18 cellular contexts compared by ENCODE assay signal in the genomic region with DNA sequence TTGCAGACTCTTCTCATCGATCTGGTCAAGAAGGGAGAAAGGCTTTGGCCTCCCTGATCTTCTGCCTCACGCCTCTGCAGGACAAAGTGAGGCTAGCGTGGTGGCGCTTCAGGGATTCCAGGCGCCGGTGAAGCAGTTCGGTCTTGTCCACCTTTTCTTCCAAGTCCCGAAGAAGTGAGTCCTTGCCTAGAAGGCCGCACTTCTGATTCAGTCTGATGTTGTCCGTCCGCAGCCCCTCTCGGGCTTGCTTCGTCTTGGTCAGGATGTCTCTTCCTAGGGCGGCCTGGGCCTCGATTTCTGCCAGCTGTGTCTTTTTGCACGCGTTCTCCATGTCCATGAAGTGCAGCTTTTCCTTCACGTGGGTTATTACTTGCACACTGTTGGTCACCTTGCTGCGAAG. TPM values are rescaled to one million over a fixed set of nuclear protein-coding genes. Genes with fewer than 3 reads are reported as not detected.
DNase-seq lines count a peak whose midpoint lies in the region; ATAC-seq lines count a peak whose summit lies in the region.
"Had no signal": no experiment of that assay in that cellular context is flagged by ENCODE, and none has a peak within 500 bp of the region (broad histone marks: within the 10 kb centered on the region; RNA-seq: fewer than 3 reads in every experiment).

No MANE protein-coding gene starts in this region.

- no peaks in the 10 kb centered on the region for H3K9me3 Mint-ChIP-seq in activated naive CD4-positive, alpha-beta T cell treated with anti-CD3 and anti-CD28 coated beads, Interleukin-2, amount 10 ng/mL, durations not matched to agents 7 days and 5 days
- no peaks in the 10 kb centered on the region for H3K9me3 Mint-ChIP-seq in activated T-helper 1 cell treated with anti-CD3 and anti-CD28 coated beads, Interleukin-12 subunit alpha, Interleukin-12 subunit beta, Interleukin-2, Interleukin-4 antibody, amounts not matched to agents 30 ng/mL and 10 ng/mL and 1 ng/mL, durations not matched to agents 14 hours and 24 hours and 36 hours
- no peaks in the 10 kb centered on the region for H3K9me3 Mint-ChIP-seq in activated T-helper 2 cell treated with anti-CD3 and anti-CD28 coated beads, Interferon-gamma antibody, Interleukin-2, Interleukin-4, amounts not matched to agents 10 μg/mL and 5 μg/mL and 100 μg/mL, durations not matched to agents 14 hours and 24 hours and 36 hours
- H3K9me3 Mint-ChIP-seq: activated CD8-positive, alpha-beta T cell treated with anti-CD3 and anti-CD28 coated beads for 36 hours; stimulated activated naive CD8-positive, alpha-beta T cell treated with anti-CD3 and anti-CD28 coated beads, Interleukin-15, Interleukin-2, amounts not matched to agents 100 ng/mL and 50 ng/mL, for 24 hours had no signal

- no peak for ATAC-seq in GM18907 (IDR thresholded peaks at IDR 0.05; ENCODE audit: unreplicated experiment)
- ATAC-seq: activated CD8-positive, alpha-beta T cell treated with anti-CD3 and anti-CD28 coated beads for 36 hours; right cardiac atrium had no signal

- no peaks in the 10 kb centered on the region for H3K27me3 ChIP-seq in mesenchymal stem cell (ENCODE audit: control insufficient read depth in 1 of 2, insufficient read depth in 1 of 2, low read length in 2 of 2)
- H3K27me3 ChIP-seq in skeletal muscle satellite cell (ENCODE audit: control insufficient read depth, insufficient read depth, low read length), result no peaks in the 10 kb centered on the region
- H3K27me3 ChIP-seq: adrenal gland, transverse colon had no signal

- H3K4me3 ChIP-seq in mesenchymal stem cell (ENCODE audit: insufficient read depth in 1 of 2, low read depth in 1 of 2, low read length in 2 of 2), result peak overlapping the region in 1 of 2 experiments; percentile 90
- H3K4me3 ChIP-seq in skeletal muscle satellite cell (ENCODE audit: low read length), result no peak overlapping the region

- H3K36me3 Mint-ChIP-seq in activated naive CD4-positive, alpha-beta T cell treated with anti-CD3 and anti-CD28 coated beads, Interleukin-2, amount 10 ng/mL, durations not matched to agents 7 days and 5 days, result peaks cover 15% of the 10 kb centered on the region
- H3K36me3 Mint-ChIP-seq in activated T-helper 1 cell treated with anti-CD3 and anti-CD28 coated beads, Interleukin-12 subunit alpha, Interleukin-12 subunit beta, Interleukin-2, Interleukin-4 antibody, amounts not matched to agents 30 ng/mL and 10 ng/mL and 1 ng/mL, durations not matched to agents 14 hours and 24 hours and 36 hours (ENCODE audit: low read depth), result peaks cover 2% of the 10 kb centered on the region
- peaks cover 6% of the 10 kb centered on the region for H3K36me3 Mint-ChIP-seq in activated T-helper 2 cell treated with anti-CD3 and anti-CD28 coated beads, Interferon-gamma antibody, Interleukin-2, Interleukin-4, amounts not matched to agents 10 μg/mL and 5 μg/mL and 100 μg/mL, durations not matched to agents 14 hours and 24 hours and 36 hours (ENCODE audit: low read depth)

- no peak overlapping the region for H3K14ac ChIP-seq in mesenchymal stem cell (ENCODE audit: low read length in 2 of 2)

- CTCF ChIA-PET in activated naive CD4-positive, alpha-beta T cell treated with anti-CD3 and anti-CD28 coated beads, Interleukin-2, amount 10 ng/mL, durations not matched to agents 7 days and 5 days (lab: Charles Lee), result interaction anchor here (0.6 to 8.4 kb wide), 5 partner anchors 10 to 762 kb away, joined by 3 to 122 read pairs (median 3); a partner anchor contains a TSS

- peaks cover 35% of the 10 kb centered on the region for H3K4me1 Mint-ChIP-seq in activated naive CD4-positive, alpha-beta T cell treated with anti-CD3 and anti-CD28 coated beads, Interleukin-2, amount 10 ng/mL, durations not matched to agents 7 days and 5 days
- H3K4me1 Mint-ChIP-seq in activated T-helper 1 cell treated with anti-CD3 and anti-CD28 coated beads, Interleukin-12 subunit alpha, Interleukin-12 subunit beta, Interleukin-2, Interleukin-4 antibody, amounts not matched to agents 30 ng/mL and 10 ng/mL and 1 ng/mL, durations not matched to agents 14 hours and 24 hours and 36 hours (ENCODE audit: low read depth), result peaks cover 35% of the 10 kb centered on the region
- peaks cover 26% of the 10 kb centered on the region for H3K4me1 Mint-ChIP-seq in activated T-helper 2 cell treated with anti-CD3 and anti-CD28 coated beads, Interferon-gamma antibody, Interleukin-2, Interleukin-4, amounts not matched to agents 10 μg/mL and 5 μg/mL and 100 μg/mL, durations not matched to agents 14 hours and 24 hours and 36 hours (ENCODE audit: low read depth)

- peaks cover 0 to 2% of the 10 kb centered on the region in 2 experiments for H3K36me3 ChIP-seq in mesenchymal stem cell (ENCODE audit: control insufficient read depth in 1 of 2, insufficient read depth in 2 of 2, low read depth in 1 of 2, low read length in 2 of 2)
- no peaks in the 10 kb centered on the region for H3K36me3 ChIP-seq in skeletal muscle satellite cell (ENCODE audit: insufficient read depth, low read length)
- H3K36me3 ChIP-seq: adrenal gland, transverse colon had no signal

- no peak overlapping the region for H3K18ac ChIP-seq in mesenchymal stem cell (ENCODE audit: low read depth in 1 of 2, low read length in 2 of 2)

- H3K9ac ChIP-seq in mesenchymal stem cell (ENCODE audit: low read length) (peak overlapping the region; percentile 91), skeletal muscle satellite cell (ENCODE audit: low read depth, low read length) (no peak overlapping the region)

- H3K23ac ChIP-seq in mesenchymal stem cell (ENCODE audit: low read length in 2 of 2), result peak overlapping the region in 1 of 2 experiments; percentile 94

- no peak overlapping the region for H3K27ac Mint-ChIP-seq in activated naive CD4-positive, alpha-beta T cell treated with anti-CD3 and anti-CD28 coated beads, Interleukin-2, amount 10 ng/mL, durations not matched to agents 7 days and 5 days
- H3K27ac Mint-ChIP-seq in activated T-helper 1 cell treated with anti-CD3 and anti-CD28 coated beads, Interleukin-12 subunit alpha, Interleukin-12 subunit beta, Interleukin-2, Interleukin-4 antibody, amounts not matched to agents 30 ng/mL and 10 ng/mL and 1 ng/mL, durations not matched to agents 14 hours and 24 hours and 36 hours, result no peak overlapping the region
- H3K27ac Mint-ChIP-seq in activated T-helper 2 cell treated with anti-CD3 and anti-CD28 coated beads, Interferon-gamma antibody, Interleukin-2, Interleukin-4, amounts not matched to agents 10 μg/mL and 5 μg/mL and 100 μg/mL, durations not matched to agents 14 hours and 24 hours and 36 hours, result no peak overlapping the region
- H3K27ac Mint-ChIP-seq: activated CD8-positive, alpha-beta T cell treated with anti-CD3 and anti-CD28 coated beads for 36 hours; stimulated activated naive CD8-positive, alpha-beta T cell treated with anti-CD3 and anti-CD28 coated beads, Interleukin-15, Interleukin-2, amounts not matched to agents 100 ng/mL and 50 ng/mL, for 24 hours had no signal

- no peak overlapping the region for H4K8ac ChIP-seq in mesenchymal stem cell (ENCODE audit: low read length)

- no peak overlapping the region for H2BK15ac ChIP-seq in mesenchymal stem cell (ENCODE audit: low read depth, poor library complexity, severe bottlenecking)

- no peak overlapping the region for H2AFZ ChIP-seq in mesenchymal stem cell (ENCODE audit: low read depth, low read length)

- H3K79me1 ChIP-seq in mesenchymal stem cell (replicated peaks; ENCODE audit: low read length, poor library complexity, severe bottlenecking), result peaks cover 14% of the 10 kb centered on the region

- intact Hi-C loops in activated T-helper 1 cell treated with anti-CD3 and anti-CD28 coated beads, Interleukin-12 subunit alpha, Interleukin-12 subunit beta, Interleukin-2, Interleukin-4 antibody, amounts not matched to agents 30 ng/mL and 10 ng/mL and 1 ng/mL, durations not matched to agents 14 hours and 24 hours and 36 hours (cut with micrococcal nuclease), result no loop called here
- intact Hi-C loops in activated T-helper 2 cell treated with anti-CD3 and anti-CD28 coated beads, Interferon-gamma antibody, Interleukin-2, Interleukin-4, amounts not matched to agents 10 μg/mL and 5 μg/mL and 100 μg/mL, durations not matched to agents 14 hours and 24 hours and 36 hours (cut with micrococcal nuclease), result no loop called here

- no peak for DNase-seq in activated naive CD4-positive, alpha-beta T cell treated with anti-CD3 and anti-CD28 coated beads, Interleukin-2, amount 10 ng/mL, durations not matched to agents 7 days and 5 days
- no peak for DNase-seq in activated naive CD4-positive, alpha-beta T cell treated with Interleukin-2 at 50 U/mL for 16 hours
- DNase-seq in activated T-helper 1 cell treated with anti-CD3 and anti-CD28 coated beads, Interleukin-12 subunit alpha, Interleukin-12 subunit beta, Interleukin-2, Interleukin-4 antibody, amounts not matched to agents 30 ng/mL and 10 ng/mL and 1 ng/mL, durations not matched to agents 14 hours and 24 hours and 36 hours (ENCODE audit: low spot score), result no peak
- DNase-seq in mesenchymal stem cell, result no peak
- DNase-seq in activated T-helper 2 cell treated with anti-CD3 and anti-CD28 coated beads, Interferon-gamma antibody, Interleukin-2, Interleukin-4, amounts not matched to agents 10 μg/mL and 5 μg/mL and 100 μg/mL, durations not matched to agents 14 hours and 24 hours and 36 hours (ENCODE audit: low spot score), result no peak
- no peak for DNase-seq in stimulated activated naive CD4-positive, alpha-beta T cell treated with Interleukin-2 at 50 U/mL for 16 hours (lab: John Stamatoyannopoulos, UW)
- DNase-seq: activated CD8-positive, alpha-beta T cell treated with anti-CD3 and anti-CD28 coated beads for 36 hours; adrenal gland; DND-41; effector memory CD4-positive, alpha-beta T cell; islet precursor cell; NCI-H1436; NCI-H774; right cardiac atrium; transverse colon had no signal

- no peak overlapping the region for H3K27ac ChIP-seq in mesenchymal stem cell (ENCODE audit: low read length, poor library complexity, severe bottlenecking)

- H4K91ac ChIP-seq in mesenchymal stem cell (ENCODE audit: low read length), result no peak overlapping the region

- H2BK12ac ChIP-seq in mesenchymal stem cell (ENCODE audit: low read length in 2 of 2), result peak overlapping the region in 1 of 2 experiments; percentile 23

- H2BK120ac ChIP-seq in mesenchymal stem cell (ENCODE audit: low read depth, low read length), result no peak overlapping the region

- peaks cover 20% of the 10 kb centered on the region for H3K27me3 Mint-ChIP-seq in activated naive CD4-positive, alpha-beta T cell treated with anti-CD3 and anti-CD28 coated beads, Interleukin-2, amount 10 ng/mL, durations not matched to agents 7 days and 5 days
- H3K27me3 Mint-ChIP-seq in activated T-helper 1 cell treated with anti-CD3 and anti-CD28 coated beads, Interleukin-12 subunit alpha, Interleukin-12 subunit beta, Interleukin-2, Interleukin-4 antibody, amounts not matched to agents 30 ng/mL and 10 ng/mL and 1 ng/mL, durations not matched to agents 14 hours and 24 hours and 36 hours (ENCODE audit: insufficient read depth), result peaks cover 8% of the 10 kb centered on the region
- H3K27me3 Mint-ChIP-seq in activated T-helper 2 cell treated with anti-CD3 and anti-CD28 coated beads, Interferon-gamma antibody, Interleukin-2, Interleukin-4, amounts not matched to agents 10 μg/mL and 5 μg/mL and 100 μg/mL, durations not matched to agents 14 hours and 24 hours and 36 hours (ENCODE audit: low read depth), result peaks cover 10% of the 10 kb centered on the region
- H3K27me3 Mint-ChIP-seq: activated CD8-positive, alpha-beta T cell treated with anti-CD3 and anti-CD28 coated beads for 36 hours; stimulated activated naive CD8-positive, alpha-beta T cell treated with anti-CD3 and anti-CD28 coated beads, Interleukin-15, Interleukin-2, amounts not matched to agents 100 ng/mL and 50 ng/mL, for 24 hours had no signal

- H3K4me1 ChIP-seq in mesenchymal stem cell (ENCODE audit: control insufficient read depth, insufficient read depth, low read depth, low read length), result peaks cover 27% of the 10 kb centered on the region
- peaks cover 44% of the 10 kb centered on the region for H3K4me1 ChIP-seq in skeletal muscle satellite cell (ENCODE audit: control insufficient read depth, insufficient read depth, low read length)

- WGBS in mesenchymal stem cell, result 96% methylated on average over 19 of the region's 19 CpGs

- H3K4ac ChIP-seq in mesenchymal stem cell (ENCODE audit: low read depth in 1 of 2, low read length in 2 of 2), result peak overlapping the region in 1 of 2 experiments; percentile 11

- peak overlapping the region; percentile 76 for H3K4me3 Mint-ChIP-seq in activated naive CD4-positive, alpha-beta T cell treated with anti-CD3 and anti-CD28 coated beads, Interleukin-2, amount 10 ng/mL, durations not matched to agents 7 days and 5 days
- peak overlapping the region; percentile 81 for H3K4me3 Mint-ChIP-seq in activated T-helper 1 cell treated with anti-CD3 and anti-CD28 coated beads, Interleukin-12 subunit alpha, Interleukin-12 subunit beta, Interleukin-2, Interleukin-4 antibody, amounts not matched to agents 30 ng/mL and 10 ng/mL and 1 ng/mL, durations not matched to agents 14 hours and 24 hours and 36 hours
- no peak overlapping the region for H3K4me3 Mint-ChIP-seq in activated T-helper 2 cell treated with anti-CD3 and anti-CD28 coated beads, Interferon-gamma antibody, Interleukin-2, Interleukin-4, amounts not matched to agents 10 μg/mL and 5 μg/mL and 100 μg/mL, durations not matched to agents 14 hours and 24 hours and 36 hours (ENCODE audit: low read depth)

- H3K9me3 ChIP-seq in mesenchymal stem cell (ENCODE audit: control insufficient read depth, low read length) (no peaks in the 10 kb centered on the region), skeletal muscle satellite cell (replicated peaks; ENCODE audit: low read length) (no peaks in the 10 kb centered on the region)
- H3K9me3 ChIP-seq: adrenal gland, transverse colon had no signal

- no peak overlapping the region for H2AK5ac ChIP-seq in mesenchymal stem cell (ENCODE audit: low read length, severe bottlenecking)

- no peak overlapping the region for H2BK5ac ChIP-seq in mesenchymal stem cell (ENCODE audit: low read depth, low read length, poor library complexity, severe bottlenecking)

- no peak overlapping the region for H3K4me2 ChIP-seq in mesenchymal stem cell (ENCODE audit: low read length, poor library complexity, severe bottlenecking)
- H3K4me2 ChIP-seq in skeletal muscle satellite cell (ENCODE audit: low read length), result peak overlapping the region; percentile 99

RNA-seq across cellular contexts. Expression of a gene that starts 1.9 kb away (rescaled TPM):
- total RNA-seq in activated T-helper 1 cell treated with anti-CD3 and anti-CD28 coated beads, Interleukin-12 subunit alpha, Interleukin-12 subunit beta, Interleukin-2, Interleukin-4 antibody, amounts not matched to agents 30 ng/mL and 10 ng/mL and 1 ng/mL, durations not matched to agents 14 hours and 24 hours and 36 hours, result 15.2 and 16.8 TPM in 2 replicates
- 13.5 TPM for polyA plus RNA-seq in mesenchymal stem cell (2013, experiment 1 of 2)
- 14.1 TPM for polyA plus RNA-seq in mesenchymal stem cell (2013, experiment 2 of 2)
- total RNA-seq in skeletal muscle satellite cell (2012; rRNA removed), result 9.9 and 10.5 TPM in 2 replicates
- total RNA-seq in activated T-helper 2 cell treated with anti-CD3 and anti-CD28 coated beads, Interferon-gamma antibody, Interleukin-2, Interleukin-4, amounts not matched to agents 10 μg/mL and 5 μg/mL and 100 μg/mL, durations not matched to agents 14 hours and 24 hours and 36 hours, result 12.9 and 13.3 TPM in 2 replicates

RNA-seq across cellular contexts. Expression of a gene that starts 26.6 kb away (rescaled TPM):
- total RNA-seq in activated T-helper 1 cell treated with anti-CD3 and anti-CD28 coated beads, Interleukin-12 subunit alpha, Interleukin-12 subunit beta, Interleukin-2, Interleukin-4 antibody, amounts not matched to agents 30 ng/mL and 10 ng/mL and 1 ng/mL, durations not matched to agents 14 hours and 24 hours and 36 hours, result 106 and 115 TPM in 2 replicates
- polyA plus RNA-seq in mesenchymal stem cell (2013, experiment 1 of 2), result 21.0 TPM
- 23.6 TPM for polyA plus RNA-seq in mesenchymal stem cell (2013, experiment 2 of 2)
- 40.8 and 44.3 TPM in 2 replicates for total RNA-seq in skeletal muscle satellite cell (2012; rRNA removed)
- total RNA-seq in activated T-helper 2 cell treated with anti-CD3 and anti-CD28 coated beads, Interferon-gamma antibody, Interleukin-2, Interleukin-4, amounts not matched to agents 10 μg/mL and 5 μg/mL and 100 μg/mL, durations not matched to agents 14 hours and 24 hours and 36 hours, result 84.4 and 84.6 TPM in 2 replicates
